8 cellular contexts compared by ENCODE assay signal in genomic region chr5:54037205-54037604, GRCh38.
"Had no signal": no experiment of that assay in that cellular context is flagged by ENCODE, and none has a peak within 500 bp of the region (broad histone marks: within the 10 kb centered on the region; RNA-seq: fewer than 3 reads in every experiment).

No MANE protein-coding gene starts in this region.

- H3K4me3 ChIP-seq: GM23248, HAP-1 had no signal

- ATAC-seq: HCT116, HepG2 had no signal

- H3K27ac ChIP-seq: GM23248, HL-60 had no signal

- H3K9me3 ChIP-seq: HAP-1 had no signal

- FAIRE-seq: HepG2 had no signal

- H3K4me1 ChIP-seq: HAP-1 had no signal

- DNase-seq: GM23248, GOT3, H7, HFFc6 had no signal

- H3K36me3 ChIP-seq: HAP-1 had no signal
